Comparison of ENCODE assay signal across 23 cellular contexts in genomic region chr14:75961662-75962061, GRCh38.
"Had no signal": no experiment of that assay in that cellular context is flagged by ENCODE, and none has a peak within 500 bp of the region (broad histone marks: within the 10 kb centered on the region; RNA-seq: fewer than 3 reads in every experiment).

No MANE protein-coding gene starts in this region.

- H3K4me1 ChIP-seq: gastrocnemius medialis, heart left ventricle, neural progenitor cell, prostate gland, tibial artery had no signal

- H3K4me2 ChIP-seq: neural progenitor cell had no signal

- H3K4me3 Mint-ChIP-seq: activated CD4-positive, alpha-beta T cell treated with anti-CD3 and anti-CD28 coated beads, Interleukin-2, amount 10 ng/mL, durations not matched to agents 24 days and 14 days; activated T-cell treated with anti-CD3 and anti-CD28 coated beads, Interleukin-2, amount 50 U/mL, for 72 hours; naive thymus-derived CD4-positive, alpha-beta T cell; neural progenitor cell; T-helper 2 cell treated with Interferon-gamma antibody and Interleukin-4, amounts not matched to agents 5 μg/mL and 100 μg/mL, for 36 hours had no signal

- H3K4me1 Mint-ChIP-seq: activated CD4-positive, alpha-beta T cell treated with anti-CD3 and anti-CD28 coated beads, Interleukin-2, amount 10 ng/mL, durations not matched to agents 24 days and 14 days; neural progenitor cell had no signal

- H3K27me3 Mint-ChIP-seq: activated CD4-positive, alpha-beta T cell treated with anti-CD3 and anti-CD28 coated beads, Interleukin-2, amount 10 ng/mL, durations not matched to agents 24 days and 14 days; naive thymus-derived CD4-positive, alpha-beta T cell had no signal

- H3K4me3 ChIP-seq: coronary artery, gastrocnemius medialis, heart left ventricle, mucosa of descending colon, neural progenitor cell, prostate gland, skin epidermis, tibial artery had no signal

- H3K27ac ChIP-seq: coronary artery, gastrocnemius medialis, heart left ventricle, neural progenitor cell, prostate gland, skin epidermis, tibial artery had no signal

- H3K9me3 Mint-ChIP-seq: activated CD4-positive, alpha-beta T cell treated with anti-CD3 and anti-CD28 coated beads, Interleukin-2, amount 10 ng/mL, durations not matched to agents 24 days and 14 days; activated T-cell treated with anti-CD3 and anti-CD28 coated beads, Interleukin-2, amount 50 U/mL, for 72 hours; naive thymus-derived CD4-positive, alpha-beta T cell; neural progenitor cell; T-helper 2 cell treated with Interferon-gamma antibody and Interleukin-4, amounts not matched to agents 5 μg/mL and 100 μg/mL, for 36 hours had no signal

- H3K36me3 ChIP-seq: neural progenitor cell had no signal

- H3K27ac Mint-ChIP-seq: activated CD4-positive, alpha-beta T cell treated with anti-CD3 and anti-CD28 coated beads, Interleukin-2, amount 10 ng/mL, durations not matched to agents 24 days and 14 days; activated T-cell treated with anti-CD3 and anti-CD28 coated beads, Interleukin-2, amount 50 U/mL, for 72 hours; naive thymus-derived CD4-positive, alpha-beta T cell; neural progenitor cell; T-helper 2 cell treated with Interferon-gamma antibody and Interleukin-4, amounts not matched to agents 5 μg/mL and 100 μg/mL, for 36 hours had no signal

- H3K9me3 ChIP-seq: gastrocnemius medialis, heart left ventricle, mucosa of descending colon, prostate gland, tibial artery had no signal

- H3K9ac ChIP-seq: neural progenitor cell had no signal

- H2AFZ ChIP-seq: neural progenitor cell had no signal

- DNase-seq: activated CD4-positive, alpha-beta T cell treated with anti-CD3 and anti-CD28 coated beads, Interleukin-2, amount 10 ng/mL, durations not matched to agents 24 days and 14 days; activated CD4-positive, CD25-positive, alpha-beta regulatory T cell; activated effector memory CD4-positive, alpha-beta T cell treated with anti-CD3 and anti-CD28 coated beads, Interleukin-2, amount 50 U/mL, for 16 hours; activated naive CD4-positive, alpha-beta T cell treated with anti-CD3 and anti-CD28 coated beads, Interleukin-2, amount 50 U/mL, for 16 hours; activated T-cell treated with anti-CD3 and anti-CD28 coated beads, Interleukin-2, amount 50 U/mL, for 72 hours; aorta; effector CD4-positive, alpha-beta T cell; gastrocnemius medialis; heart left ventricle; kidney glomerular epithelial cell; mesenchymal stem cell; mucosa of descending colon; naive thymus-derived CD4-positive, alpha-beta T cell; right cardiac atrium; stimulated activated naive CD8-positive, alpha-beta T cell treated with anti-CD3 and anti-CD28 coated beads, Interleukin-15, Interleukin-2, amounts not matched to agents 100 U/mL and 50 U/mL, for 24 hours; substantia nigra; tibial artery had no signal

- ATAC-seq: activated T-cell treated with anti-CD3 and anti-CD28 coated beads, Interleukin-2, amount 50 U/mL, for 72 hours; esophagus mucosa; gastrocnemius medialis; heart left ventricle; mucosa of descending colon; naive thymus-derived CD4-positive, alpha-beta T cell; right cardiac atrium; stimulated activated naive CD8-positive, alpha-beta T cell treated with anti-CD3 and anti-CD28 coated beads, Interleukin-15, Interleukin-2, amounts not matched to agents 100 U/mL and 50 U/mL, for 24 hours had no signal

- H3K27me3 ChIP-seq: gastrocnemius medialis, heart left ventricle, neural progenitor cell, tibial artery had no signal
